Comparison of ENCODE assay signal across 31 cellular contexts in the genomic region with DNA sequence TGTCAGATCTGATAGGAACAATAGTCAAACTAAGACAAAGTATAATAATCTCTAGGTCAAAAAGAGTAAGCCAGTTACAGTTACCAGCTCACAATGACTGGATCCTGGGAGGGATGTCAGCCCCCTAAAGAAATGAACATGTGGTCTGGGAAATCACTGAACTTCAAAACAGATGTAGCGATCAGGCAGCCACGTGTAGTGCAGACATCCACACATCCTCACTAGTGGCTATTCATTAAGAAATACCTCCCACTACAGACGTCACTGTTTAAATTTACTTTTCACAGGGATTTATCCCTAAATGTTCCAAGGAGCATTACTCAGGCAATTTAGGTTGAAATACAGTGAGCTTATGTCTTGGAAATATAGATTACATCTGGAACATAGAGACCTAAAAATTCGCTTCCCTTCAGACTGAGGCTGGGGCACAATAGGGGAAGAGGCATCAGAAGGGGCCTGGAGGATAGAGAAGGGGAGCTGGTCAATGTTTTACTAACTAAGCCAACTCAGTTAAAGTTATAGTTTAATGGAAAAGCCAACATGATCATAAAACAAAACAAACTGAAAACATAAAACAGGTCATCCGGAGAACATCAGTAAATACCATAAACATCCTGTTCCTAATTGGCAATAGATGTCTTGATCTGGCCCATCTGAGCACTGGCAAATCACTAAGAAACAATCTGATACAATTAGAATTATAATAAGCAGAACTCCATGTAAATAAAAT.
DNase-seq lines count a peak whose midpoint lies in the region; ATAC-seq and TF ChIP-seq lines count a peak whose summit lies in the region.
"Had no signal": no experiment of that assay in that cellular context is flagged by ENCODE, and none has a peak within 500 bp of the region (broad histone marks: within the 10 kb centered on the region; RNA-seq: fewer than 3 reads in every experiment).

No MANE protein-coding gene starts in this region.

- H3K4me2 ChIP-seq in neural progenitor cell, result no peak overlapping the region

- H4K20me1 ChIP-seq in neural progenitor cell (ENCODE audit: low read depth), result no peaks in the 10 kb centered on the region

- H3K4me1 ChIP-seq in neural progenitor cell, result no peaks in the 10 kb centered on the region
- H3K4me1 ChIP-seq: left ventricle myocardium inferior, upper lobe of right lung had no signal

- peak overlapping the region; percentile 48 for H3K27ac Mint-ChIP-seq in neural progenitor cell
- H3K27ac Mint-ChIP-seq: activated naive CD4-positive, alpha-beta T cell treated with anti-CD3 and anti-CD28 coated beads, Interleukin-2, amount 50 U/mL, for 24 hours; activated T-helper 2 cell treated with anti-CD3 and anti-CD28 coated beads, Interferon-gamma antibody, Interleukin-2, Interleukin-4, amounts not matched to agents 10 μg/mL and 5 μg/mL and 100 μg/mL, durations not matched to agents 14 hours and 24 hours and 36 hours; B cell; CD8-positive, alpha-beta T cell; stimulated activated memory B cell treated with anti-CD40 and anti-IgM and Interleukin-4, amounts not matched to agents 10 μg/mL and 1 μg/mL and 100 μg/mL, for 72 hours had no signal

- no peaks in the 10 kb centered on the region for H3F3A ChIP-seq in neural progenitor cell (ENCODE audit: low read depth)

- H3K9me3 ChIP-seq in neural progenitor cell (ENCODE audit: low read depth), result no peaks in the 10 kb centered on the region
- H3K9me3 ChIP-seq: left ventricle myocardium inferior, upper lobe of right lung had no signal

- TF ChIP-seq CTCF in AG10803 (conservative IDR thresholded peaks at IDR 0.05; ENCODE audit: low read length) (no peak), VCaP (conservative IDR thresholded peaks at IDR 0.05) (no peak), neural progenitor cell (IDR thresholded peaks at IDR 0.05) (no peak)

- no peaks in the 10 kb centered on the region for H3K9me3 Mint-ChIP-seq in neural progenitor cell
- H3K9me3 Mint-ChIP-seq: activated naive CD4-positive, alpha-beta T cell treated with anti-CD3 and anti-CD28 coated beads, Interleukin-2, amount 50 U/mL, for 24 hours; activated T-helper 2 cell treated with anti-CD3 and anti-CD28 coated beads, Interferon-gamma antibody, Interleukin-2, Interleukin-4, amounts not matched to agents 10 μg/mL and 5 μg/mL and 100 μg/mL, durations not matched to agents 14 hours and 24 hours and 36 hours; CD8-positive, alpha-beta T cell; naive thymus-derived CD4-positive, alpha-beta T cell; stimulated activated memory B cell treated with anti-CD40 and anti-IgM and Interleukin-4, amounts not matched to agents 10 μg/mL and 1 μg/mL and 100 μg/mL, for 72 hours had no signal

- H3K79me2 ChIP-seq in neural progenitor cell (ENCODE audit: low read depth), result no peaks in the 10 kb centered on the region

- H3K4me3 ChIP-seq in AG10803 (ENCODE audit: low read length), result no peak overlapping the region
- no peak overlapping the region for H3K4me3 ChIP-seq in neural progenitor cell
- H3K4me3 ChIP-seq: left ventricle myocardium inferior, upper lobe of right lung had no signal

- no peak overlapping the region for H2AFZ ChIP-seq in neural progenitor cell (replicated peaks)

- H3K36me3 ChIP-seq in neural progenitor cell, result no peaks in the 10 kb centered on the region
- H3K36me3 ChIP-seq: brain microvascular endothelial cell, left ventricle myocardium inferior, upper lobe of right lung had no signal

- intact Hi-C loops in left colon (cut with DNase I, micrococcal nuclease), result no loop called here

- peaks cover 6% of the 10 kb centered on the region for H3K4me1 Mint-ChIP-seq in neural progenitor cell
- H3K4me1 Mint-ChIP-seq: activated naive CD4-positive, alpha-beta T cell treated with anti-CD3 and anti-CD28 coated beads, Interleukin-2, amount 50 U/mL, for 24 hours; B cell; stimulated activated memory B cell treated with anti-CD40 and anti-IgM and Interleukin-4, amounts not matched to agents 10 μg/mL and 1 μg/mL and 100 μg/mL, for 72 hours had no signal

- ATAC-seq in left colon (peak; percentile 66), HG03045 (IDR thresholded peaks at IDR 0.05; ENCODE audit: unreplicated experiment) (no peak), GM18868 (IDR thresholded peaks at IDR 0.05; ENCODE audit: unreplicated experiment) (no peak), HG02623 (IDR thresholded peaks at IDR 0.05; ENCODE audit: unreplicated experiment) (no peak)
- ATAC-seq: CD8-positive, alpha-beta T cell; naive thymus-derived CD4-positive, alpha-beta T cell; stimulated activated memory B cell treated with anti-CD40 and anti-IgM and Interleukin-4, amounts not matched to agents 10 μg/mL and 1 μg/mL and 100 μg/mL, for 72 hours; upper lobe of right lung had no signal

- H3K27me3 ChIP-seq in neural progenitor cell, result no peaks in the 10 kb centered on the region
- H3K27me3 ChIP-seq: brain microvascular endothelial cell, upper lobe of right lung had no signal

- peaks cover 6% of the 10 kb centered on the region for H3K36me3 Mint-ChIP-seq in neural progenitor cell

- H3K27ac ChIP-seq in VCaP, result peak overlapping the region; percentile 94
- H3K27ac ChIP-seq in neural progenitor cell, result no peak overlapping the region
- H3K27ac ChIP-seq: brain microvascular endothelial cell, left ventricle myocardium inferior, upper lobe of right lung had no signal

- DNase-seq in AG10803 (ENCODE audit: low read depth), result peak; percentile 5
- DNase-seq in left colon, result no peak
- no peak for DNase-seq in neural progenitor cell (ENCODE audit: low spot score)
- DNase-seq in OCI-M1 (lab: John Stamatoyannopoulos, UW), result no peak
- DNase-seq: activated CD4-positive, alpha-beta T cell treated with anti-CD3 and anti-CD28 coated beads for 48 hours; activated CD8-positive, alpha-beta memory T cell treated with anti-CD3 and anti-CD28 coated beads for 24 hours; activated T-cell treated with anti-CD3 and anti-CD28 coated beads for 4 hours; amniotic stem cell; brain microvascular endothelial cell; CD8-positive, alpha-beta T cell; DMS 273 treated with DMSO at 0.1 percent for 48 hours; HCEC 1CT; left ventricle myocardium inferior; midbrain; naive thymus-derived CD4-positive, alpha-beta T cell; NCI-H1694; NCI-H446; NCI-H748 treated with DMSO at 0.1 percent for 48 hours; occipital lobe; SHP77 treated with DMSO at 0.1 percent for 48 hours; substantia nigra; SW 1271; upper lobe of right lung had no signal

- peaks cover 2% of the 10 kb centered on the region for H3K27me3 Mint-ChIP-seq in neural progenitor cell (ENCODE audit: insufficient read depth, low read depth)
- H3K27me3 Mint-ChIP-seq: activated naive CD4-positive, alpha-beta T cell treated with anti-CD3 and anti-CD28 coated beads, Interleukin-2, amount 50 U/mL, for 24 hours; B cell; naive thymus-derived CD4-positive, alpha-beta T cell; stimulated activated memory B cell treated with anti-CD40 and anti-IgM and Interleukin-4, amounts not matched to agents 10 μg/mL and 1 μg/mL and 100 μg/mL, for 72 hours had no signal

- no peak overlapping the region for H3K9ac ChIP-seq in neural progenitor cell

- no peak overlapping the region for H3K4me3 Mint-ChIP-seq in neural progenitor cell
- H3K4me3 Mint-ChIP-seq: activated naive CD4-positive, alpha-beta T cell treated with anti-CD3 and anti-CD28 coated beads, Interleukin-2, amount 50 U/mL, for 24 hours; B cell; CD8-positive, alpha-beta T cell; naive thymus-derived CD4-positive, alpha-beta T cell; stimulated activated memory B cell treated with anti-CD40 and anti-IgM and Interleukin-4, amounts not matched to agents 10 μg/mL and 1 μg/mL and 100 μg/mL, for 72 hours had no signal
